8 cellular contexts compared by ENCODE assay signal in genomic region chr17:78497115-78497540, GRCh38.
DNase-seq lines count a peak whose midpoint lies in the region; ATAC-seq and TF ChIP-seq lines count a peak whose summit lies in the region.

No MANE protein-coding gene starts in this region.

- DNase-seq in GM10248 (ENCODE audit: extremely low spot score) (peak; percentile 85), NCI-H1436 (lab: John Stamatoyannopoulos, UW) (peak; percentile 76), SKM-1 (lab: John Stamatoyannopoulos, UW; ENCODE audit: unreplicated experiment) (peak; percentile 50), left ventricle myocardium inferior (peak; percentile 69), putamen (ENCODE audit: low spot score) (peak; percentile 86)

- H3K27ac ChIP-seq in angular gyrus (ENCODE audit: low read depth, low read length) (peak overlapping the region; percentile 85), left ventricle myocardium inferior (replicated peaks) (no peak overlapping the region)

- peaks cover 21% of the 10 kb centered on the region for H3K4me1 ChIP-seq in left ventricle myocardium inferior

- TF ChIP-seq CTCF in GM10248 (IDR thresholded peaks at IDR 0.05; ENCODE audit: control extremely low read depth, extremely low read depth, low read depth, missing control alignments): peak; percentile 52
- peak; percentile 86 for TF ChIP-seq CTCF in left ventricle myocardium inferior (IDR thresholded peaks at IDR 0.05; ENCODE audit: borderline replicate concordance)

- intact Hi-C loops in left ventricle myocardium inferior (cut with micrococcal nuclease): loop anchor here (10.0 kb wide), 1 partner anchor 208 kb away; no protein-coding TSS in a partner anchor

- peaks cover 13% of the 10 kb centered on the region for H3K27me3 ChIP-seq in left ventricle myocardium inferior (ENCODE audit: low read depth)

- H3K36me3 ChIP-seq in left ventricle myocardium inferior: no peaks in the 10 kb centered on the region

- CTCF ChIA-PET in GM10248 (lab: Yijun Ruan, JAX): interaction anchor here (0.9 to 3.6 kb wide), 16 partner anchors 10 to 497 kb away, joined by 3 to 19 read pairs (median 4); no protein-coding TSS in a partner anchor

- POLR2A ChIA-PET in GM10248 (lab: Yijun Ruan, JAX): no interaction called here

- H3K4me3 ChIP-seq in left ventricle myocardium inferior: no peak overlapping the region

- no peak for ATAC-seq in GM21737 (IDR thresholded peaks at IDR 0.05; ENCODE audit: unreplicated experiment)
- ATAC-seq in HG02610 (IDR thresholded peaks at IDR 0.05; ENCODE audit: unreplicated experiment): no peak

- no peaks in the 10 kb centered on the region for H3K9me3 ChIP-seq in left ventricle myocardium inferior (replicated peaks)
